Comparison of ENCODE assay signal across 9 cellular contexts in the genomic region with DNA sequence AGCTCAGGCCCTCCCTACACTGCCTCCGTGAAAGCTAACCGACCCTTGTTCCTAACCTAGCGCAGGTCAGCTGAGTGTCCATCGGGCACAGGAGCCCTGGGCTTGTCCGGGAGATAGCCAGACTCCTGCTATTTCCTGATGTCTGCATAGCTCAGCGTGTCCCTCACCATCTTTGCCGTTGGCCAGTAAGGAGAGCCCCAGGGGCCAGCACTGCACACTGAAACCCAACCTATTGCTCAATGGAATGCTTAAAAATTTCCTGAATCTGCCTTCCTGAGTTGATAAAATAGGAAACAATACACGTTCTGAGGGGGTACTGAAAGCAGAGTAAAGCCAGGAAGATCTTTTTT. TPM values are rescaled to one million over a fixed set of nuclear protein-coding genes. Genes with fewer than 3 reads are reported as not detected.
DNase-seq lines count a peak whose midpoint lies in the region; ATAC-seq, FAIRE-seq and TF ChIP-seq lines count a peak whose summit lies in the region.
"Had no signal": no experiment of that assay in that cellular context is flagged by ENCODE, and none has a peak within 500 bp of the region (broad histone marks: within the 10 kb centered on the region; RNA-seq: fewer than 3 reads in every experiment).

No MANE protein-coding gene starts in this region.

- TF ChIP-seq CTCF in A549 (IDR thresholded peaks at IDR 0.05) (no peak), lung (IDR thresholded peaks at IDR 0.05; ENCODE audit: control extremely low read depth, extremely low read depth) (no peak), ovary (IDR thresholded peaks at IDR 0.05) (no peak)

- H3K4me2 ChIP-seq in A549 = peak overlapping the region; percentile 85

- no peaks in the 10 kb centered on the region for H3K27me3 ChIP-seq in lung (ENCODE audit: control insufficient read depth, insufficient read depth)
- H3K27me3 ChIP-seq in ovary = no peaks in the 10 kb centered on the region

- FAIRE-seq in A549 (lab: Jason Lieb, UNC) (no peak), frontal cortex (lab: Jason Lieb, UNC) (no peak)

- H3K4me1 ChIP-seq in A549 = peaks cover 37% of the 10 kb centered on the region
- H3K4me1 ChIP-seq in lung (ENCODE audit: control insufficient read depth in 2 of 2, insufficient read depth in 2 of 2, low read length in 2 of 2) = peaks cover 0 to 2% of the 10 kb centered on the region in 2 donors
- peaks cover 1% of the 10 kb centered on the region for H3K4me1 ChIP-seq in ovary (ENCODE audit: insufficient read depth)

- H3K36me3 ChIP-seq in lung (ENCODE audit: control insufficient read depth in 2 of 2, insufficient read depth in 2 of 2, low read length in 2 of 2) (no peaks in the 10 kb centered on the region), ovary (no peaks in the 10 kb centered on the region)

- H3K27ac ChIP-seq in A549 = peak overlapping the region; percentile 65 to 86
- peak overlapping the region in 1 of 2 donors; percentile 90 for H3K27ac ChIP-seq in lung (ENCODE audit: low read depth in 1 of 2, low read length in 1 of 2)
- no peak overlapping the region for H3K27ac ChIP-seq in ovary

- H3K9me3 ChIP-seq in A549 (no peaks in the 10 kb centered on the region), lung (ENCODE audit: control insufficient read depth in 2 of 2, insufficient read depth in 1 of 2, low read length in 1 of 2) (no peaks in the 10 kb centered on the region), ovary (no peaks in the 10 kb centered on the region)

- no peak for TF ChIP-seq RAD21 in A549 (conservative IDR thresholded peaks at IDR 0.05 in 1 of 2, IDR thresholded peaks at IDR 0.05 in 1 of 2)

- TF ChIP-seq EP300 in A549 (IDR thresholded peaks at IDR 0.05) (no peak), ovary (IDR thresholded peaks at IDR 0.05) (no peak)

- CTCF ChIA-PET in A549 (lab: Yijun Ruan, JAX) = interaction anchor here (1.0 to 2.0 kb wide), 5 partner anchors 109 to 981 kb away, joined by 3 to 6 read pairs (median 4); no protein-coding TSS in a partner anchor

- 41% methylated on average over 7 of the region's 8 CpGs for WGBS in A549 (ENCODE audit: missing lambda C conversion rate)
- 9 to 22% methylated on average over 8 of the region's 8 CpGs for WGBS in lung, 2 donors
- 52 to 62% (median 57%) methylated on average over 8 of the region's 8 CpGs for WGBS in ovary, 3 donors

- TF ChIP-seq POLR2A in A549 (IDR thresholded peaks at IDR 0.05; ENCODE audit: low read length) = no peak
- TF ChIP-seq POLR2A in ovary (IDR thresholded peaks at IDR 0.05) = no peak

- POLR2A ChIA-PET in A549 (lab: Yijun Ruan, JAX) = interaction anchor here (0.7 to 2.6 kb wide), 4 partner anchors 58 to 210 kb away, joined by 3 to 20 read pairs (median 4); no protein-coding TSS in a partner anchor

- intact Hi-C loops in ovary (cut with DNase I) = no loop called here

- ATAC-seq in A549 (peak in 1 of 2 experiments; percentile 35; a peak in 2 of 6 replicates), lung (ENCODE audit: insufficient read depth, low FRiP score) (no peak), GM18867 (IDR thresholded peaks at IDR 0.05; ENCODE audit: unreplicated experiment) (no peak)

- no peak overlapping the region for H3K4me3 ChIP-seq in A549
- H3K4me3 ChIP-seq in lung = no peak overlapping the region
- H3K4me3 ChIP-seq in ovary = no peak overlapping the region

- no peak for DNase-seq in A549 (ENCODE audit: low read depth in 1 of 2, low spot score in 1 of 2)
- DNase-seq in HK-2 (ENCODE audit: unreplicated experiment) = peak; percentile 25
- peak; percentile 61 for DNase-seq in amniotic epithelial cell (ENCODE audit: low read depth)
- peak; percentile 34 for DNase-seq in lung (ENCODE audit: low spot score)
- DNase-seq in ovary = no peak
- DNase-seq in NCI-H69 (lab: John Stamatoyannopoulos, UW) = no peak
- DNase-seq in frontal cortex (ENCODE audit: low spot score in 2 of 2) = no peak
- DNase-seq: activated effector memory CD4-positive, alpha-beta T cell treated with Interleukin-2 at 50 U/mL for 16 hours had no signal

TF ChIP-seq in A549, 52 proteins besides CTCF, POLR2A, EP300 and RAD21:
- TF ChIP-seq, protein P1, sequence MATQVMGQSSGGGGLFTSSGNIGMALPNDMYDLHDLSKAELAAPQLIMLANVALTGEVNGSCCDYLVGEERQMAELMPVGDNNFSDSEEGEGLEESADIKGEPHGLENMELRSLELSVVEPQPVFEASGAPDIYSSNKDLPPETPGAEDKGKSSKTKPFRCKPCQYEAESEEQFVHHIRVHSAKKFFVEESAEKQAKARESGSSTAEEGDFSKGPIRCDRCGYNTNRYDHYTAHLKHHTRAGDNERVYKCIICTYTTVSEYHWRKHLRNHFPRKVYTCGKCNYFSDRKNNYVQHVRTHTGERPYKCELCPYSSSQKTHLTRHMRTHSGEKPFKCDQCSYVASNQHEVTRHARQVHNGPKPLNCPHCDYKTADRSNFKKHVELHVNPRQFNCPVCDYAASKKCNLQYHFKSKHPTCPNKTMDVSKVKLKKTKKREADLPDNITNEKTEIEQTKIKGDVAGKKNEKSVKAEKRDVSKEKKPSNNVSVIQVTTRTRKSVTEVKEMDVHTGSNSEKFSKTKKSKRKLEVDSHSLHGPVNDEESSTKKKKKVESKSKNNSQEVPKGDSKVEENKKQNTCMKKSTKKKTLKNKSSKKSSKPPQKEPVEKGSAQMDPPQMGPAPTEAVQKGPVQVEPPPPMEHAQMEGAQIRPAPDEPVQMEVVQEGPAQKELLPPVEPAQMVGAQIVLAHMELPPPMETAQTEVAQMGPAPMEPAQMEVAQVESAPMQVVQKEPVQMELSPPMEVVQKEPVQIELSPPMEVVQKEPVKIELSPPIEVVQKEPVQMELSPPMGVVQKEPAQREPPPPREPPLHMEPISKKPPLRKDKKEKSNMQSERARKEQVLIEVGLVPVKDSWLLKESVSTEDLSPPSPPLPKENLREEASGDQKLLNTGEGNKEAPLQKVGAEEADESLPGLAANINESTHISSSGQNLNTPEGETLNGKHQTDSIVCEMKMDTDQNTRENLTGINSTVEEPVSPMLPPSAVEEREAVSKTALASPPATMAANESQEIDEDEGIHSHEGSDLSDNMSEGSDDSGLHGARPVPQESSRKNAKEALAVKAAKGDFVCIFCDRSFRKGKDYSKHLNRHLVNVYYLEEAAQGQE (IDR thresholded peaks at IDR 0.05) = no peak
- TF ChIP-seq BHLHE40 (IDR thresholded peaks at IDR 0.05; ENCODE audit: low read depth, low read length) = no peak
- TF ChIP-seq CEBPB (IDR thresholded peaks at IDR 0.05) = peak; percentile 34 to 39; a peak in 2 of 4 replicates
- TF ChIP-seq FOXS1 (CRISPR knock-in tag; IDR thresholded peaks at IDR 0.05) = no peak
- no peak for TF ChIP-seq SMC3 (IDR thresholded peaks at IDR 0.05)
- TF ChIP-seq, protein P2, sequence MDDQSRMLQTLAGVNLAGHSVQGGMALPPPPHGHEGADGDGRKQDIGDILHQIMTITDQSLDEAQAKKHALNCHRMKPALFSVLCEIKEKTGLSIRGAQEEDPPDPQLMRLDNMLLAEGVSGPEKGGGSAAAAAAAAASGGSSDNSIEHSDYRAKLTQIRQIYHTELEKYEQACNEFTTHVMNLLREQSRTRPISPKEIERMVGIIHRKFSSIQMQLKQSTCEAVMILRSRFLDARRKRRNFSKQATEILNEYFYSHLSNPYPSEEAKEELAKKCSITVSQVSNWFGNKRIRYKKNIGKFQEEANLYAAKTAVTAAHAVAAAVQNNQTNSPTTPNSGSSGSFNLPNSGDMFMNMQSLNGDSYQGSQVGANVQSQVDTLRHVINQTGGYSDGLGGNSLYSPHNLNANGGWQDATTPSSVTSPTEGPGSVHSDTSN (IDR thresholded peaks at IDR 0.05) = no peak

RNA-seq across cellular contexts. Expression of gene RUNX1, which starts 2.2 kb away (rescaled TPM):
- polyA plus RNA-seq in A549 (2011; rRNA removed) (5.5 and 6.2 TPM in 2 replicates), A549 (2017; fragmentation: RNase III; extraction: RNeasy Plus Mini Kit Qiagen cat#74134 plus additional on column Dnase treatment) (5.5 to 5.9 TPM (median 5.8 TPM) in 3 replicates), lung (10 to 100 TPM; 23.3 to 27.4 TPM), ovary (10 to 100 TPM in 1 of 2 donors, 1 to 10 TPM in 1; 6.0 to 24.6 TPM)
- polyA plus RNA-seq in A549 (2012; cell fraction: cytosol; rRNA removed) = 6.9 and 8.4 TPM in 2 replicates
- 12.6 and 20.6 TPM in 2 replicates for polyA plus RNA-seq in A549 (2012; cell fraction: nucleus; rRNA removed)
- 13.4 and 15.1 TPM in 2 replicates for polyA minus RNA-seq in A549 (2011; rRNA and poly(A)+ RNA removed)
- total RNA-seq in lung (100 to 1,000 TPM in 1 of 2 donors, 10 to 100 TPM in 1; 39.4 to 100 TPM), ovary (10 to 100 TPM in 6 of 7 donors, 1 to 10 TPM in 1; 6.9 to 27.4 (median 17.8) TPM), frontal cortex (0.41 TPM)

Comparison
In these comparisons a context has a peak if more than half of its experiments do, and no peak if none do; other contexts are left out.
1. DNase-seq: peak in HK-2 (single experiment), amniotic epithelial cell (single experiment) and lung (single experiment); none in A549 (0 of 2), ovary (0 of 5), NCI-H69 (single experiment) and frontal cortex (0 of 2).
2. H3K27ac ChIP-seq: peak in A549 (2 of 2); none in ovary (0 of 2).